ENCODE assay signal across 10 cellular contexts in the genomic region with DNA sequence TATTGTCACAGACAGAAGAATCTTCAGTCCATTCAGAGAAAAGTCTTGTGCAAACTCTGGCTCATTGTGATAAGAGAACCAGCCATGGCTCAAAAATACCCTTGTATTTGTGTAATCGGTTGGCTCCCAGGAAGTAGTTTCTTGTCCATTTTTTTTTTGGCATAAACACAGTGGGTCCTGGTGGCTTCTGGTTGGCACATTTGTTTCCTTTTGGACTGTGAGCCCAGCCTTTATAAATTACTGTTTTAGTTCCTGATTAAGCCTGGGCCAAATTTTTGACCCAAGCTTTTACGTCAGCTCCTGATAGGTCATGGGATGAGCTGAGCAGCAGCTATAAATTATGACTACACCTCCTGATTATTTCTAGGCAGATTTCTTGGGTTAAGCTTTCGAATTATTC. TPM values are rescaled to one million over a fixed set of nuclear protein-coding genes. Genes with fewer than 3 reads are reported as not detected.
"Had no signal": no experiment of that assay in that cellular context is flagged by ENCODE, and none has a peak within 500 bp of the region (broad histone marks: within the 10 kb centered on the region; RNA-seq: fewer than 3 reads in every experiment).

No MANE protein-coding gene starts in this region.

RNA-seq across cellular contexts. Expression of a gene that starts 19.4 kb away (rescaled TPM):
- total RNA-seq: OCI-LY7, PC-3, PC-9, Peyer's patch, Right ventricle myocardium inferior, Right ventricle myocardium superior, RPMI7951, SJCRH30, SJSA1, SK-MEL-5 had no signal
